ENCODE assay signal across 28 cellular contexts in genomic region chr9:86052556-86053468, GRCh38. TPM values are rescaled to one million over a fixed set of nuclear protein-coding genes. Genes with fewer than 3 reads are reported as not detected.
A peak's percentile ranks its signal among the peaks of the same experiment; 100 is the strongest.
DNase-seq lines count a peak whose midpoint lies in the region; ATAC-seq, FAIRE-seq and TF ChIP-seq lines count a peak whose summit lies in the region.
"Had no signal": no experiment of that assay in that cellular context is flagged by ENCODE, and none has a peak within 500 bp of the region (broad histone marks: within the 10 kb centered on the region; RNA-seq: fewer than 3 reads in every experiment).

No MANE protein-coding gene starts in this region.

- intact Hi-C loops in HCT116 (cut with micrococcal nuclease) = no loop called here
- intact Hi-C loops in endothelial cell of umbilical vein (cut with micrococcal nuclease) = no loop called here

- H3K9ac ChIP-seq in DND-41 (ENCODE audit: low read depth, low read length) (no peak overlapping the region), HCT116 (ENCODE audit: low read length) (no peak overlapping the region), endothelial cell of umbilical vein (replicated peaks; ENCODE audit: extremely low read depth, insufficient read depth, low read length) (no peak overlapping the region)

- CTCF ChIA-PET in HCT116 (lab: Charles Lee) (no interaction called here), endothelial cell of umbilical vein (lab: Charles Lee) (no interaction called here)

- H3K4me1 ChIP-seq in DND-41 (ENCODE audit: insufficient read depth, low read length) = no peaks in the 10 kb centered on the region
- no peaks in the 10 kb centered on the region for H3K4me1 ChIP-seq in HCT116 (ENCODE audit: control insufficient read depth in 1 of 2, insufficient read depth in 2 of 2, low read length in 2 of 2)
- no peaks in the 10 kb centered on the region for H3K4me1 ChIP-seq in endothelial cell of umbilical vein (ENCODE audit: control insufficient read depth, extremely low read depth, insufficient read depth, low read length)
- no peaks in the 10 kb centered on the region for H3K4me1 ChIP-seq in Peyer's patch
- H3K4me1 ChIP-seq: breast epithelium, thyroid gland had no signal

- no peak overlapping the region for H3K4me2 ChIP-seq in DND-41 (ENCODE audit: insufficient read depth, low read length)
- no peak overlapping the region for H3K4me2 ChIP-seq in HCT116 (ENCODE audit: low read length)
- H3K4me2 ChIP-seq in endothelial cell of umbilical vein (ENCODE audit: insufficient read depth, low read length) = no peak overlapping the region
- H3K4me2 ChIP-seq: PC-9 had no signal

- dilution Hi-C loops in endothelial cell of umbilical vein (cut with MboI; ENCODE audit: extremely low pct_ligation_motif_present, low sequenced_read_pairs) = no loop called here

- DNase-seq in DND-41 = no peak
- DNase-seq in HCT116 (ENCODE audit: low read depth, low spot score) = no peak
- DNase-seq in endothelial cell of umbilical vein (ENCODE audit: low read depth, low spot score) = no peak
- DNase-seq in natural killer cell treated with Interleukin-12 subunit alpha and Interleukin-12 subunit beta and Interleukin-15 and Interleukin-18, amount 100 ng/mL, for 72 hours (ENCODE audit: low spot score) = no peak
- DNase-seq in T-helper 9 cell = no peak
- DNase-seq in middle frontal gyrus (ENCODE audit: extremely low spot score, low spot score) = no peak
- no peak for DNase-seq in Peyer's patch
- DNase-seq: activated CD4-positive, alpha-beta T cell treated with anti-CD3 and anti-CD28 coated beads, Interleukin-2, amount 10 ng/mL, durations not matched to agents 7 days and 5 days; activated naive CD4-positive, alpha-beta T cell treated with anti-CD3 and anti-CD28 coated beads, Interleukin-2, amount 10 ng/mL, durations not matched to agents 7 days and 5 days; amygdala; KBM-7; NCI-H1105; NCI-H1930; NCI-H526; NK-92 treated with Interleukin-12 subunit alpha and Interleukin-12 subunit beta, amount 100 ng/mL, for 24 hours; occipital lobe; PC-9; SHP77 treated with DMSO at 0.1 percent for 48 hours; stimulated activated CD4-positive, alpha-beta T cell treated with anti-CD3 and anti-CD28 coated beads, Interleukin-15, amount 100 ng/mL, for 24 hours; stimulated activated naive B cell treated with anti-CD40 and anti-IgM and Interleukin-4, amounts not matched to agents 10 μg/mL and 1 μg/mL and 100 μg/mL, for 72 hours; T1000; thyroid gland; WERI-Rb-1 had no signal

- TF ChIP-seq POLR2A in HCT116 (IDR thresholded peaks at IDR 0.05; ENCODE audit: borderline replicate concordance, extremely low read depth, insufficient read depth, insufficient read length) (no peak), endothelial cell of umbilical vein (IDR thresholded peaks at IDR 0.05; ENCODE audit: low read depth, low read length) (no peak), Peyer's patch (IDR thresholded peaks at IDR 0.05) (no peak)

- TF ChIP-seq CTCF in DND-41 (IDR thresholded peaks at IDR 0.05; ENCODE audit: borderline replicate concordance, extremely low read depth, low read length, poor library complexity, severe bottlenecking) (no peak), HCT116 (IDR thresholded peaks at IDR 0.05 in 2 of 3, conservative IDR thresholded peaks at IDR 0.05 in 1 of 3; ENCODE audit: borderline replicate concordance in 1 of 3, insufficient read depth in 1 of 3, low read depth in 2 of 3, low read length in 2 of 3) (no peak), endothelial cell of umbilical vein (IDR thresholded peaks at IDR 0.05; ENCODE audit: extremely low read depth in 1 of 2, insufficient read depth in 1 of 2, low read depth in 1 of 2, low read length in 2 of 2) (no peak), Peyer's patch (IDR thresholded peaks at IDR 0.05) (no peak)

- H4K20me1 ChIP-seq in DND-41 (ENCODE audit: insufficient read depth, low read length) (no peaks in the 10 kb centered on the region; the same call in 1 of the 2 replicates), HCT116 (ENCODE audit: insufficient read depth) (no peaks in the 10 kb centered on the region), endothelial cell of umbilical vein (replicated peaks; ENCODE audit: control insufficient read depth, extremely low read depth, insufficient read depth, low read length) (no peaks in the 10 kb centered on the region)

- H3K9me2 ChIP-seq in HCT116 (ENCODE audit: insufficient read depth) = no peaks in the 10 kb centered on the region

- RAD21 ChIA-PET in HCT116 (lab: Charles Lee; ENCODE audit: low non-redundant PET in 1 of 2, low total read pairs in 2 of 2, uncharacterized antibody in 2 of 2, unreplicated experiment in 2 of 2) = no interaction called here

- ATAC-seq in DND-41 (ENCODE audit: insufficient read depth, low read depth) (peak; percentile 24; the same call in 1 of the 3 replicates), HCT116 (peak; percentile 32; the same call in 1 of the 2 replicates), HG03039 (IDR thresholded peaks at IDR 0.05; ENCODE audit: unreplicated experiment) (no peak)
- ATAC-seq in natural killer cell treated with Interleukin-12 subunit alpha and Interleukin-12 subunit beta and Interleukin-15 and Interleukin-18, amount 100 ng/mL, for 72 hours = peak; percentile 40 to 53
- ATAC-seq: stimulated activated naive B cell treated with anti-CD40 and anti-IgM and Interleukin-4, amounts not matched to agents 10 μg/mL and 1 μg/mL and 100 μg/mL, for 72 hours had no signal

- no peaks in the 10 kb centered on the region for H3K79me2 ChIP-seq in DND-41 (ENCODE audit: insufficient read depth, low read length)
- H3K79me2 ChIP-seq in HCT116 (ENCODE audit: insufficient read depth, low read length) = peaks cover 14% of the 10 kb centered on the region; the same call in 1 of the 2 replicates
- peaks cover 8% of the 10 kb centered on the region for H3K79me2 ChIP-seq in endothelial cell of umbilical vein (ENCODE audit: control insufficient read depth, insufficient read depth, low read length)

- FAIRE-seq in endothelial cell of umbilical vein (lab: Jason Lieb, UNC) = peak; percentile 38
- FAIRE-seq: G401.6, GM19239 had no signal

- H3K27me3 Mint-ChIP-seq in natural killer cell treated with Interleukin-12 subunit alpha and Interleukin-12 subunit beta and Interleukin-15 and Interleukin-18, amount 100 ng/mL, for 72 hours = peaks cover 0 to 16% of the 10 kb centered on the region in 2 donors

- no peak overlapping the region for H3K4me3 Mint-ChIP-seq in natural killer cell treated with Interleukin-12 subunit alpha and Interleukin-12 subunit beta and Interleukin-15 and Interleukin-18, amount 100 ng/mL, for 72 hours
- H3K4me3 Mint-ChIP-seq: activated CD4-positive, alpha-beta T cell treated with anti-CD3 and anti-CD28 coated beads, Interleukin-2, amount 10 ng/mL, durations not matched to agents 7 days and 5 days; activated naive CD4-positive, alpha-beta T cell treated with anti-CD3 and anti-CD28 coated beads, Interleukin-2, amount 10 ng/mL, durations not matched to agents 7 days and 5 days; stimulated activated naive B cell treated with anti-CD40 and anti-IgM and Interleukin-4, amounts not matched to agents 10 μg/mL and 1 μg/mL and 100 μg/mL, for 72 hours had no signal

- no peaks in the 10 kb centered on the region for H3K9me1 ChIP-seq in endothelial cell of umbilical vein (replicated peaks; ENCODE audit: control insufficient read depth, extremely low read depth, insufficient read depth, low read length)

- H3K27ac ChIP-seq in DND-41 (ENCODE audit: low read length) = no peak overlapping the region
- no peak overlapping the region for H3K27ac ChIP-seq in HCT116 (ENCODE audit: low read depth, low read length)
- no peak overlapping the region for H3K27ac ChIP-seq in endothelial cell of umbilical vein (ENCODE audit: insufficient read depth, low read depth, low read length)
- H3K27ac ChIP-seq in Peyer's patch = no peak overlapping the region
- H3K27ac ChIP-seq: breast epithelium, PC-9, thyroid gland, WERI-Rb-1 had no signal

- BruUV-seq in HCT116 (replicated peaks; lab: Mats Ljungman, UMichigan) (no TSS peak), endothelial cell of umbilical vein (replicated peaks; lab: Mats Ljungman, UMichigan) (no TSS peak)

- no peaks in the 10 kb centered on the region for H3K9me3 Mint-ChIP-seq in natural killer cell treated with Interleukin-12 subunit alpha and Interleukin-12 subunit beta and Interleukin-15 and Interleukin-18, amount 100 ng/mL, for 72 hours
- H3K9me3 Mint-ChIP-seq: activated CD4-positive, alpha-beta T cell treated with anti-CD3 and anti-CD28 coated beads, Interleukin-2, amount 10 ng/mL, durations not matched to agents 7 days and 5 days had no signal

- H3K27ac Mint-ChIP-seq in natural killer cell treated with Interleukin-12 subunit alpha and Interleukin-12 subunit beta and Interleukin-15 and Interleukin-18, amount 100 ng/mL, for 72 hours = no peak overlapping the region
- H3K27ac Mint-ChIP-seq: activated CD4-positive, alpha-beta T cell treated with anti-CD3 and anti-CD28 coated beads, Interleukin-2, amount 10 ng/mL, durations not matched to agents 7 days and 5 days; activated naive CD4-positive, alpha-beta T cell treated with anti-CD3 and anti-CD28 coated beads, Interleukin-2, amount 10 ng/mL, durations not matched to agents 7 days and 5 days; stimulated activated naive B cell treated with anti-CD40 and anti-IgM and Interleukin-4, amounts not matched to agents 10 μg/mL and 1 μg/mL and 100 μg/mL, for 72 hours had no signal

- H3K27me3 ChIP-seq in DND-41 (ENCODE audit: insufficient read depth, low read length, poor library complexity) (no peaks in the 10 kb centered on the region), HCT116 (ENCODE audit: insufficient read depth, low read length) (no peaks in the 10 kb centered on the region), endothelial cell of umbilical vein (ENCODE audit: control insufficient read depth in 2 of 2, insufficient read depth in 2 of 2, low read length in 2 of 2) (no peaks in the 10 kb centered on the region), Peyer's patch (no peaks in the 10 kb centered on the region)
- H3K27me3 ChIP-seq: breast epithelium, thyroid gland had no signal

- no peaks in the 10 kb centered on the region for H3K36me3 ChIP-seq in DND-41 (ENCODE audit: insufficient read depth, low read length)
- no peaks in the 10 kb centered on the region for H3K36me3 ChIP-seq in HCT116 (ENCODE audit: control insufficient read depth in 1 of 2, insufficient read depth in 2 of 2, low read length in 2 of 2)
- H3K36me3 ChIP-seq in endothelial cell of umbilical vein (ENCODE audit: control insufficient read depth in 2 of 2, extremely low read depth in 1 of 2, insufficient read depth in 2 of 2, low read length in 2 of 2) = no peaks in the 10 kb centered on the region
- H3K36me3 ChIP-seq in Peyer's patch = no peaks in the 10 kb centered on the region
- H3K36me3 ChIP-seq: breast epithelium, thyroid gland, WERI-Rb-1 had no signal

- H3K9me3 ChIP-seq in DND-41 (ENCODE audit: insufficient read depth, low read length, severe bottlenecking) (no peaks in the 10 kb centered on the region), HCT116 (ENCODE audit: control insufficient read depth in 1 of 2, insufficient read depth in 1 of 2, low read depth in 1 of 2, low read length in 2 of 2) (no peaks in the 10 kb centered on the region), endothelial cell of umbilical vein (replicated peaks; ENCODE audit: control insufficient read depth, insufficient read depth, low read length) (no peaks in the 10 kb centered on the region), Peyer's patch (no peaks in the 10 kb centered on the region)
- H3K9me3 ChIP-seq: breast epithelium, thyroid gland had no signal

- TF ChIP-seq RAD21 in HCT116 (IDR thresholded peaks at IDR 0.05; ENCODE audit: low read depth) = no peak

- H3K4me3 ChIP-seq in DND-41 (ENCODE audit: low read depth in 1 of 2, low read length in 2 of 2) (no peak overlapping the region), HCT116 (replicated peaks in 1 of 2; ENCODE audit: low read depth in 1 of 2, low read length in 2 of 2) (no peak overlapping the region), endothelial cell of umbilical vein (replicated peaks in 1 of 3; ENCODE audit: insufficient read depth in 1 of 3, low read depth in 1 of 3, low read length in 3 of 3) (no peak overlapping the region), Peyer's patch (no peak overlapping the region)
- H3K4me3 ChIP-seq: breast epithelium, lung, PC-9, thyroid gland had no signal

- no peaks in the 10 kb centered on the region for H3K36me3 Mint-ChIP-seq in natural killer cell treated with Interleukin-12 subunit alpha and Interleukin-12 subunit beta and Interleukin-15 and Interleukin-18, amount 100 ng/mL, for 72 hours
- H3K36me3 Mint-ChIP-seq: activated naive CD4-positive, alpha-beta T cell treated with anti-CD3 and anti-CD28 coated beads, Interleukin-2, amount 10 ng/mL, durations not matched to agents 7 days and 5 days; stimulated activated naive B cell treated with anti-CD40 and anti-IgM and Interleukin-4, amounts not matched to agents 10 μg/mL and 1 μg/mL and 100 μg/mL, for 72 hours had no signal

- H3K4me1 Mint-ChIP-seq in natural killer cell treated with Interleukin-12 subunit alpha and Interleukin-12 subunit beta and Interleukin-15 and Interleukin-18, amount 100 ng/mL, for 72 hours (ENCODE audit: low read depth in 2 of 2) = peaks cover 7 to 15% of the 10 kb centered on the region in 2 donors
- H3K4me1 Mint-ChIP-seq: activated CD4-positive, alpha-beta T cell treated with anti-CD3 and anti-CD28 coated beads, Interleukin-2, amount 10 ng/mL, durations not matched to agents 7 days and 5 days; activated naive CD4-positive, alpha-beta T cell treated with anti-CD3 and anti-CD28 coated beads, Interleukin-2, amount 10 ng/mL, durations not matched to agents 7 days and 5 days; stimulated activated naive B cell treated with anti-CD40 and anti-IgM and Interleukin-4, amounts not matched to agents 10 μg/mL and 1 μg/mL and 100 μg/mL, for 72 hours had no signal

- no peak overlapping the region for H2AFZ ChIP-seq in DND-41 (ENCODE audit: low read depth, low read length)
- no peak overlapping the region for H2AFZ ChIP-seq in HCT116 (ENCODE audit: low read depth, low read length, poor library complexity, severe bottlenecking)
- no peak overlapping the region for H2AFZ ChIP-seq in endothelial cell of umbilical vein (ENCODE audit: low read depth, low read length)
- H2AFZ ChIP-seq: PC-9 had no signal

- POLR2A ChIA-PET in HCT116 (lab: Charles Lee) (no interaction called here), endothelial cell of umbilical vein (lab: Charles Lee) (no interaction called here)

RNA-seq across cellular contexts. Expression of gene GOLM1, which starts 46.5 kb away (rescaled TPM):
- total RNA-seq in HCT116 (2021; ENCODE audit: unreplicated experiment) = 69.8 TPM
- polyA plus RNA-seq in HCT116 (2012) = 59.2 and 68.3 TPM in 2 replicates
- total RNA-seq in endothelial cell of umbilical vein = 94.9 and 108 TPM in 2 replicates
- polyA plus RNA-seq in endothelial cell of umbilical vein = 42.7 and 49.8 TPM in 2 replicates
- polyA plus RNA-seq in endothelial cell of umbilical vein (2011; cell fraction: cytosol; rRNA removed) = 83.4 and 109 TPM in 2 replicates
- 38.9 and 59.3 TPM in 2 replicates for polyA plus RNA-seq in endothelial cell of umbilical vein (2011; cell fraction: nucleus; rRNA removed)
- 103 and 125 TPM in 2 replicates for polyA plus RNA-seq in endothelial cell of umbilical vein (2012)
- 39.4 and 40.2 TPM in 2 replicates for polyA minus RNA-seq in endothelial cell of umbilical vein
- 36.0 TPM for polyA minus RNA-seq in endothelial cell of umbilical vein (2011; cell fraction: cytosol; rRNA and poly(A)+ RNA removed)
- 16.9 and 17.6 TPM in 2 replicates for polyA minus RNA-seq in endothelial cell of umbilical vein (2011; cell fraction: nucleus; rRNA and poly(A)+ RNA removed)
- 10 to 100 TPM in 1 of 2 donors, 1 to 10 TPM in 1; 3.6 to 20.5 TPM for total RNA-seq in natural killer cell treated with Interleukin-12 subunit alpha and Interleukin-12 subunit beta and Interleukin-15 and Interleukin-18, amount 100 ng/mL, for 72 hours
- 10 to 100 TPM; 52.7 to 59.7 (median 56.2) TPM for total RNA-seq in Peyer's patch
